9 cellular contexts compared by ENCODE assay signal in the genomic region with DNA sequence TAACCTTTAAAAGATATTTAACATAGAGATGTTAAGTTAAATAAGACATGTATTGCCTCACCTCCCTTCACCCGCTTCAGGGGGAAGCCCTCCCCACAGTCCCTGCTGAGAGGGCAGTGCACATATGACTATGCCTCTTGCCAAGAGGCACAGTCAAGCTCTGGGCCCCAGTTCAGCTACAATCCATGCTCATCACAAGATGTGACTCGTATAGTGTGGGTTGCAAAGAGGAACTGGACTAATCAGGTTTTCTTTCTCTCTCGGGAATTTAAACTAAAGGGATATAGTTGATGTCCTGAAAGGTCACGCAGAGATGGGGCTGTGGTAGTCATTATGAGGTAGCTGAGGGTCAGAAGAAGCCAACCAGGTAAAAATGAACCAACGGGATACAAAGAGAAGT. TPM values are rescaled to one million over a fixed set of nuclear protein-coding genes. Genes with fewer than 3 reads are reported as not detected.
DNase-seq lines count a peak whose midpoint lies in the region; ATAC-seq and TF ChIP-seq lines count a peak whose summit lies in the region.
"Had no signal": no experiment of that assay in that cellular context is flagged by ENCODE, and none has a peak within 500 bp of the region (broad histone marks: within the 10 kb centered on the region; RNA-seq: fewer than 3 reads in every experiment).

No MANE protein-coding gene starts in this region.

- CTCF ChIA-PET in AG04449 (lab: Yijun Ruan, JAX) (interaction anchor here (2.9 to 7.8 kb wide), 2 partner anchors 12 to 141 kb away, joined by 11 to 90 read pairs; no protein-coding TSS in a partner anchor), activated B cell treated with CpG ODN at 0.5 μM for 24 hours (lab: Charles Lee) (interaction anchor here (1.0 to 5.4 kb wide), 4 partner anchors 11 to 140 kb away, joined by 3 to 28 read pairs (median 12); no protein-coding TSS in a partner anchor)

- no peaks in the 10 kb centered on the region for H3K36me3 ChIP-seq in SJCRH30

- no peaks in the 10 kb centered on the region for H3K27me3 ChIP-seq in SJCRH30

- H3K4me3 ChIP-seq in AG04449 (ENCODE audit: low read depth, low read length): no peak overlapping the region
- no peak overlapping the region for H3K4me3 ChIP-seq in SJCRH30

- TF ChIP-seq CTCF in AG04449 (IDR thresholded peaks at IDR 0.05; ENCODE audit: insufficient read depth, low read length, missing control alignments): no peak
- no peak for TF ChIP-seq CTCF in activated B cell treated with CpG ODN at 0.5 μM for 24 hours (IDR thresholded peaks at IDR 0.05)

- POLR2A ChIA-PET in AG04449 (lab: Yijun Ruan, JAX) (interaction anchor here (0.6 kb wide), 1 partner anchor 39 kb away, joined by 3 read pairs; no protein-coding TSS in a partner anchor), activated B cell treated with CpG ODN at 0.5 μM for 24 hours (lab: Charles Lee) (interaction anchor here (1.0 to 6.0 kb wide), 6 partner anchors 11 to 141 kb away, joined by 3 to 30 read pairs (median 5); a partner anchor contains a TSS)

- H3K36me3 Mint-ChIP-seq in activated B cell treated with CpG ODN at 0.5 μM for 24 hours (ENCODE audit: low read depth): peaks cover 34% of the 10 kb centered on the region

- ATAC-seq in GM18861 (IDR thresholded peaks at IDR 0.05; ENCODE audit: unreplicated experiment) (peak; percentile 84), HG03064 (IDR thresholded peaks at IDR 0.05; ENCODE audit: low read depth, unreplicated experiment) (peak; percentile 93), activated B cell treated with CpG ODN at 0.5 μM for 24 hours (ENCODE audit: low read depth) (peak; percentile 100)

- intact Hi-C loops in activated B cell treated with CpG ODN at 0.5 μM for 24 hours (cut with micrococcal nuclease): loop anchor here (1.0 kb wide), 4 partner anchors 11 to 140 kb away; a partner anchor contains a TSS

- H3K27ac ChIP-seq in SJCRH30: no peak overlapping the region
- H3K27ac ChIP-seq: parathyroid adenoma had no signal

- peak overlapping the region; percentile 13 for H3K4me3 Mint-ChIP-seq in activated B cell treated with CpG ODN at 0.5 μM for 24 hours

- DNase-seq in AG04449 (ENCODE audit: low read depth, low spot score): peak; percentile 28
- DNase-seq in activated B cell treated with CpG ODN at 0.5 μM for 24 hours: no peak
- DNase-seq in myocyte (ENCODE audit: low read depth): peak; percentile 9
- no peak for DNase-seq in SJCRH30
- DNase-seq in mesenteric fat pad (ENCODE audit: low spot score): no peak
- no peak for DNase-seq in NCI-H2081 treated with DMSO at 0.1 percent for 48 hours (lab: John Stamatoyannopoulos, UW)

- H3K4me1 ChIP-seq in SJCRH30: no peaks in the 10 kb centered on the region
- H3K4me1 ChIP-seq: parathyroid adenoma had no signal

- H3K9me3 ChIP-seq in SJCRH30 (replicated peaks): no peaks in the 10 kb centered on the region

- no peaks in the 10 kb centered on the region for H3K9me3 Mint-ChIP-seq in activated B cell treated with CpG ODN at 0.5 μM for 24 hours

- peak overlapping the region; percentile 84 for H3K27ac Mint-ChIP-seq in activated B cell treated with CpG ODN at 0.5 μM for 24 hours

- H3K4me1 Mint-ChIP-seq in activated B cell treated with CpG ODN at 0.5 μM for 24 hours: peaks cover 20% of the 10 kb centered on the region

- H3K27me3 Mint-ChIP-seq in activated B cell treated with CpG ODN at 0.5 μM for 24 hours: no peaks in the 10 kb centered on the region

RNA-seq across cellular contexts. Expression of a gene that starts 35.6 kb away (rescaled TPM):
- total RNA-seq in activated B cell treated with CpG ODN at 0.5 μM for 24 hours: 76.0 and 90.2 TPM in 2 replicates
- 11.3 and 22.2 TPM in 2 replicates for total RNA-seq in myocyte
- 4.0 TPM for polyA plus RNA-seq in myocyte (2012)
- 2.3 and 2.9 TPM in 2 replicates for total RNA-seq in SJCRH30 (2014; rRNA removed; shearing (Covaris generic))
- total RNA-seq in mesenteric fat pad: 38.5 TPM

Comparison
In these comparisons a context has a peak if more than half of its experiments do, and no peak if none do; other contexts are left out.
1. DNase-seq: peak in AG04449 (single experiment) and myocyte (single experiment); none in activated B cell treated with CpG ODN at 0.5 μM for 24 hours (single experiment), SJCRH30 (0 of 2), mesenteric fat pad (single experiment) and NCI-H2081 treated with DMSO at 0.1 percent for 48 hours (single experiment).
2. Peak in every context shown above with its lines, with median percentiles within 50 percentile points of each other: ATAC-seq.